11 cellular contexts compared by ENCODE assay signal in genomic region chr22:23305922-23306374, GRCh38.
A peak's percentile ranks its signal among the peaks of the same experiment; 100 is the strongest.
DNase-seq lines count a peak whose midpoint lies in the region; ATAC-seq and TF ChIP-seq lines count a peak whose summit lies in the region.
"Had no signal": no experiment of that assay in that cellular context is flagged by ENCODE, and none has a peak within 500 bp of the region (broad histone marks: within the 10 kb centered on the region; RNA-seq: fewer than 3 reads in every experiment).

No MANE protein-coding gene starts in this region.

- H3K4me3 ChIP-seq in AG09309 (ENCODE audit: control insufficient read depth, low read depth, low read length), result no peak overlapping the region
- H3K4me3 ChIP-seq: HAP-1 had no signal

- peak; percentile 32 for DNase-seq in AG09309 (ENCODE audit: low read depth)
- peak; percentile 82 for DNase-seq in NCI-H774 (lab: John Stamatoyannopoulos, UW)
- DNase-seq in fibroblast of gingiva (ENCODE audit: low read depth), result peak; percentile 91
- peak; percentile 88 for DNase-seq in occipital lobe (lab: John Stamatoyannopoulos, UW)
- no peak for DNase-seq in SIG-M5 (lab: John Stamatoyannopoulos, UW)
- DNase-seq: NCI-H187; stimulated activated naive CD8-positive, alpha-beta T cell treated with anti-CD3 and anti-CD28 coated beads, Interleukin-15, Interleukin-2, amounts not matched to agents 100 U/mL and 50 U/mL, for 24 hours had no signal

- TF ChIP-seq CTCF in AG09309 (IDR thresholded peaks at IDR 0.05; ENCODE audit: control insufficient read depth, insufficient read depth, low read depth, low read length, missing control alignments), result no peak

- ATAC-seq in HG03025 (IDR thresholded peaks at IDR 0.05; ENCODE audit: low FRiP score, unreplicated experiment) (no peak), HG03354 (IDR thresholded peaks at IDR 0.05; ENCODE audit: poor library complexity, severe bottlenecking, unreplicated experiment) (no peak), GM19467 (IDR thresholded peaks at IDR 0.05; ENCODE audit: unreplicated experiment) (no peak)
- ATAC-seq: stimulated activated naive CD8-positive, alpha-beta T cell treated with anti-CD3 and anti-CD28 coated beads, Interleukin-15, Interleukin-2, amounts not matched to agents 100 U/mL and 50 U/mL, for 24 hours had no signal
